18 cellular contexts compared by ENCODE assay signal in genomic region chr20:58231678-58232077, GRCh38. TPM values are rescaled to one million over a fixed set of nuclear protein-coding genes. Genes with fewer than 3 reads are reported as not detected.
A peak's percentile ranks its signal among the peaks of the same experiment; 100 is the strongest.
DNase-seq lines count a peak whose midpoint lies in the region; ATAC-seq and TF ChIP-seq lines count a peak whose summit lies in the region.
"Had no signal": no experiment of that assay in that cellular context is flagged by ENCODE, and none has a peak within 500 bp of the region (broad histone marks: within the 10 kb centered on the region; RNA-seq: fewer than 3 reads in every experiment).

No MANE protein-coding gene starts in this region.

- H3K18ac ChIP-seq in IMR-90 (ENCODE audit: low read depth, low read length) = no peak overlapping the region
- H3K18ac ChIP-seq in mesendoderm (ENCODE audit: low read length) = no peak overlapping the region

- no peak overlapping the region for H2AFZ ChIP-seq in IMR-90 (replicated peaks; ENCODE audit: low read length, poor library complexity)

- no peak overlapping the region for H2BK15ac ChIP-seq in IMR-90 (ENCODE audit: low read depth, low read length)
- no peak overlapping the region for H2BK15ac ChIP-seq in mesendoderm (replicated peaks; ENCODE audit: low read depth)

- H3K14ac ChIP-seq in IMR-90 (replicated peaks; ENCODE audit: low read depth, low read length) = no peak overlapping the region

- H3K4ac ChIP-seq in IMR-90 (ENCODE audit: low read depth, low read length) = no peak overlapping the region
- H3K4ac ChIP-seq in mesendoderm (ENCODE audit: low read depth, low read length) = no peak overlapping the region

- H4K91ac ChIP-seq in IMR-90 (ENCODE audit: insufficient read depth, low read depth, low read length) = no peak overlapping the region

- no peaks in the 10 kb centered on the region for H3K79me1 ChIP-seq in IMR-90 (ENCODE audit: low read depth in 1 of 2, low read length in 2 of 2)
- no peaks in the 10 kb centered on the region for H3K79me1 ChIP-seq in mesendoderm (ENCODE audit: low read length)

- H3K9me3 Mint-ChIP-seq in stimulated activated memory B cell treated with anti-CD40 and anti-IgM and Interleukin-4, amounts not matched to agents 10 μg/mL and 1 μg/mL and 100 μg/mL, for 72 hours = no peaks in the 10 kb centered on the region
- H3K9me3 Mint-ChIP-seq: activated naive CD4-positive, alpha-beta T cell treated with anti-CD3 and anti-CD28 coated beads for 36 hours; memory B cell had no signal

- no peak overlapping the region for H3K4me3 ChIP-seq in IMR-90 (ENCODE audit: insufficient read depth, low read depth, low read length)
- H3K4me3 ChIP-seq in mesendoderm (ENCODE audit: low read length) = no peak overlapping the region

- no peak overlapping the region for H3K9ac ChIP-seq in IMR-90 (ENCODE audit: low read depth, low read length)
- no peak overlapping the region for H3K9ac ChIP-seq in mesendoderm (ENCODE audit: low read length)

- in situ Hi-C loops in IMR-90 (cut with MboI; ENCODE audit: low sequenced_read_pairs) = loop anchor here (10.0 to 25.0 kb wide), 3 partner anchors 203 to 806 kb away; partner anchors contain the start of genes ATP5F1E, PRELID3B and STX16

- TF ChIP-seq RAD21 in IMR-90 (IDR thresholded peaks at IDR 0.05; ENCODE audit: low read length) = no peak

- H3K4me1 Mint-ChIP-seq in stimulated activated memory B cell treated with anti-CD40 and anti-IgM and Interleukin-4, amounts not matched to agents 10 μg/mL and 1 μg/mL and 100 μg/mL, for 72 hours = peaks cover 12% of the 10 kb centered on the region

- H3K9me1 ChIP-seq in IMR-90 (ENCODE audit: insufficient read depth, low read length) = no peaks in the 10 kb centered on the region

- H2BK120ac ChIP-seq in IMR-90 (ENCODE audit: low read depth, low read length) (no peak overlapping the region), mesendoderm (ENCODE audit: low read depth, low read length) (no peak overlapping the region)

- CTCF ChIA-PET in IMR-90 (lab: Yijun Ruan, JAX) = no interaction called here

- intact Hi-C loops in IMR-90 (cut with micrococcal nuclease) = loop anchor here (10.0 kb wide), 3 partner anchors 603 to 993 kb away; partner anchors contain the start of gene PRELID3B

- H3K56ac ChIP-seq in IMR-90 (ENCODE audit: extremely low read depth, insufficient read depth, low read length) = no peak overlapping the region
- H3K56ac ChIP-seq in mesendoderm (ENCODE audit: low read length) = no peak overlapping the region

- ATAC-seq in IMR-90 (ENCODE audit: low read depth) = no peak
- ATAC-seq in stimulated activated memory B cell treated with anti-CD40 and anti-IgM and Interleukin-4, amounts not matched to agents 10 μg/mL and 1 μg/mL and 100 μg/mL, for 72 hours = no peak

- no peak overlapping the region for H3K27ac Mint-ChIP-seq in stimulated activated memory B cell treated with anti-CD40 and anti-IgM and Interleukin-4, amounts not matched to agents 10 μg/mL and 1 μg/mL and 100 μg/mL, for 72 hours
- H3K27ac Mint-ChIP-seq: activated naive CD4-positive, alpha-beta T cell treated with anti-CD3 and anti-CD28 coated beads for 36 hours; immature natural killer cell; memory B cell had no signal

- POLR2A ChIA-PET in IMR-90 (lab: Charles Lee; ENCODE audit: unreplicated experiment) = no interaction called here

- H3K23ac ChIP-seq in IMR-90 (ENCODE audit: low read depth, low read length) = no peak overlapping the region
- no peak overlapping the region for H3K23ac ChIP-seq in mesendoderm (ENCODE audit: low read length)

- H2BK20ac ChIP-seq in IMR-90 (ENCODE audit: low read depth, low read length) = no peak overlapping the region

- BruUV-seq in IMR-90 (replicated peaks; lab: Mats Ljungman, UMichigan) = no TSS peak

- H3K79me2 ChIP-seq in mesendoderm (ENCODE audit: control insufficient read depth, insufficient read depth, low read length) = no peaks in the 10 kb centered on the region

- no peak overlapping the region for H2AK5ac ChIP-seq in IMR-90 (ENCODE audit: low read depth, low read length)
- no peak overlapping the region for H2AK5ac ChIP-seq in mesendoderm (ENCODE audit: low read length)

- peaks cover 7% of the 10 kb centered on the region for H3K36me3 ChIP-seq in IMR-90 (ENCODE audit: control insufficient read depth, insufficient read depth, low read length)
- H3K36me3 ChIP-seq in mesendoderm (ENCODE audit: control insufficient read depth, insufficient read depth, low read length) = no peaks in the 10 kb centered on the region

- TF ChIP-seq POLR2A in IMR-90 (IDR thresholded peaks at IDR 0.05; ENCODE audit: low read depth, low read length) = no peak

- no peak overlapping the region for H2BK5ac ChIP-seq in IMR-90 (ENCODE audit: low read depth, low read length, poor library complexity, severe bottlenecking)
- H2BK5ac ChIP-seq in mesendoderm (ENCODE audit: low read length) = no peak overlapping the region

- peaks cover 24% of the 10 kb centered on the region for H3K27me3 Mint-ChIP-seq in stimulated activated memory B cell treated with anti-CD40 and anti-IgM and Interleukin-4, amounts not matched to agents 10 μg/mL and 1 μg/mL and 100 μg/mL, for 72 hours

- dilution Hi-C loops in IMR-90 (cut with HindIII; ENCODE audit: low sequenced_read_pairs, unreplicated experiment) = loop anchor here (25.0 kb wide), 1 partner anchor 431 kb away; the partner anchor contains the start of gene STX16

- DNase-seq in NCI-H2196 (lab: John Stamatoyannopoulos, UW; ENCODE audit: unreplicated experiment) (peak; percentile 73), NCI-H2196 treated with DMSO at 0.1 percent for 48 hours (lab: John Stamatoyannopoulos, UW; ENCODE audit: unreplicated experiment) (no peak), IMR-90 (peak; percentile 22), RKO (ENCODE audit: low spot score) (peak; percentile 66), mesendoderm (peak; percentile 53), epidermal melanocyte (ENCODE audit: insufficient read length, low spot score) (no peak), midbrain (lab: John Stamatoyannopoulos, UW) (no peak)
- DNase-seq: activated CD4-positive, CD25-positive, alpha-beta regulatory T cell treated with anti-CD3 and anti-CD28 coated beads, Interleukin-2, amount 50 U/mL, for 72 hours; activated CD8-positive, alpha-beta memory T cell treated with anti-CD3 and anti-CD28 coated beads, Interleukin-2, amount 50 U/mL, for 48 hours; activated naive CD4-positive, alpha-beta T cell treated with anti-CD3 and anti-CD28 coated beads for 36 hours; immature natural killer cell; Kasumi-1; NCI-H446 treated with DMSO at 0.1 percent for 48 hours; RPMI8226 had no signal

- H4K5ac ChIP-seq in IMR-90 (ENCODE audit: low read depth, low read length) (no peak overlapping the region), mesendoderm (ENCODE audit: low read length) (no peak overlapping the region)

- H3K4me2 ChIP-seq in IMR-90 (ENCODE audit: low read depth, low read length) (no peak overlapping the region), mesendoderm (ENCODE audit: low read length) (no peak overlapping the region)

- H4K8ac ChIP-seq in IMR-90 (ENCODE audit: low read depth in 2 of 2, low read length in 2 of 2) = no peak overlapping the region
- no peak overlapping the region for H4K8ac ChIP-seq in mesendoderm (ENCODE audit: low read depth, low read length)

- no peak overlapping the region for H3K4me3 Mint-ChIP-seq in stimulated activated memory B cell treated with anti-CD40 and anti-IgM and Interleukin-4, amounts not matched to agents 10 μg/mL and 1 μg/mL and 100 μg/mL, for 72 hours
- H3K4me3 Mint-ChIP-seq: activated naive CD4-positive, alpha-beta T cell treated with anti-CD3 and anti-CD28 coated beads for 36 hours; immature natural killer cell; memory B cell had no signal

- H3K27ac ChIP-seq in IMR-90 (ENCODE audit: insufficient read depth, low read length) (no peak overlapping the region), mesendoderm (ENCODE audit: low read depth, low read length) (no peak overlapping the region)

- no peaks in the 10 kb centered on the region; the same call in 1 of the 2 replicates for H4K20me1 ChIP-seq in IMR-90 (ENCODE audit: insufficient read depth, low read length)

- peaks cover 2% of the 10 kb centered on the region; the same call in 1 of the 2 replicates for H3K9me3 ChIP-seq in IMR-90 (ENCODE audit: control insufficient read depth, insufficient read depth, low read length)

- H3K4me1 ChIP-seq in IMR-90 (ENCODE audit: control insufficient read depth, insufficient read depth, low read length) (no peaks in the 10 kb centered on the region), mesendoderm (ENCODE audit: control insufficient read depth, low read depth, low read length) (no peaks in the 10 kb centered on the region)

- TF ChIP-seq CTCF in IMR-90 (conservative IDR thresholded peaks at IDR 0.05; ENCODE audit: low read depth, low read length) = no peak

- H2AK9ac ChIP-seq in IMR-90 (replicated peaks; ENCODE audit: low read depth, low read length, poor library complexity) = no peak overlapping the region

- WGBS in IMR-90 (ENCODE audit: extremely low coverage in 2 of 2, insufficient read length in 1 of 2), 2 experiments = 78% methylated on average over 5 of the region's 6 CpGs; no CpG with 5 or more reads in 1 of the 2 experiments
- no CpG with 5 or more reads among the region's 6 CpGs for WGBS in mesendoderm (ENCODE audit: extremely low coverage, insufficient coverage, low lambda C conversion rate)

- H3K36me3 Mint-ChIP-seq in stimulated activated memory B cell treated with anti-CD40 and anti-IgM and Interleukin-4, amounts not matched to agents 10 μg/mL and 1 μg/mL and 100 μg/mL, for 72 hours = peaks cover 5% of the 10 kb centered on the region

- H3K27me3 ChIP-seq in IMR-90 (ENCODE audit: control insufficient read depth, insufficient read depth, low read length) (peaks cover 18% of the 10 kb centered on the region), mesendoderm (ENCODE audit: insufficient read depth, low read length, poor library complexity) (peaks cover 1% of the 10 kb centered on the region)

TF ChIP-seq in IMR-90, 13 proteins besides CTCF, POLR2A, EP300 and RAD21 (continues in another document):
- TF ChIP-seq NFE2L2 (IDR thresholded peaks at IDR 0.05; ENCODE audit: low read depth, low read length) (no peak), RCOR1 (IDR thresholded peaks at IDR 0.05; ENCODE audit: insufficient replicate concordance, low read length) (no peak), USF2 (IDR thresholded peaks at IDR 0.05; ENCODE audit: low read depth, low read length) (no peak), CEBPB (IDR thresholded peaks at IDR 0.05; ENCODE audit: low read depth, low read length) (no peak), MAFK (IDR thresholded peaks at IDR 0.05; ENCODE audit: low read depth, low read length) (no peak)

RNA-seq across cellular contexts. Expression of gene ANKRD60, which starts 3.2 kb away (rescaled TPM):
- not detected in 2 replicates for total RNA-seq in IMR-90 (2012; rRNA removed)
- not detected in 2 replicates for polyA plus RNA-seq in IMR-90 (2012; rRNA removed)
- polyA plus RNA-seq in IMR-90 (2012; cell fraction: cytosol; rRNA removed) = not detected in 2 replicates
- polyA plus RNA-seq in IMR-90 (2012; cell fraction: nucleus; rRNA removed; ENCODE audit: low replicate concordance) = not detected in 2 replicates
- polyA plus RNA-seq in mesendoderm (2013, experiment 1 of 2) = not detected
- polyA plus RNA-seq in mesendoderm (2013, experiment 2 of 2) = not detected
- total RNA-seq: activated naive CD4-positive, alpha-beta T cell treated with anti-CD3 and anti-CD28 coated beads for 36 hours; T-helper 2 cell treated with Interferon-gamma antibody and Interleukin-4, amounts not matched to agents 100 ng/mL and 5 ng/mL, for 36 hours; urinary bladder had no signal
- polyA plus RNA-seq: immature natural killer cell, urinary bladder had no signal

Comparison
In these comparisons a context has a peak if more than half of its experiments do, and no peak if none do; other contexts are left out.
1. DNase-seq: peak in NCI-H2196 (single experiment), IMR-90 (single experiment), RKO (single experiment) and mesendoderm (single experiment); none in NCI-H2196 treated with DMSO at 0.1 percent for 48 hours (single experiment), epidermal melanocyte (single experiment) and midbrain (single experiment).